In genomic region chr2:20521682-20522189, GRCh38 we compare ENCODE assay signal across 21 cellular contexts.
DNase-seq lines count a peak whose midpoint lies in the region; ATAC-seq, FAIRE-seq and TF ChIP-seq lines count a peak whose summit lies in the region.
"Had no signal": no experiment of that assay in that cellular context is flagged by ENCODE, and none has a peak within 500 bp of the region (broad histone marks: within the 10 kb centered on the region; RNA-seq: fewer than 3 reads in every experiment).

No MANE protein-coding gene starts in this region.

- H3K18ac ChIP-seq in neuronal stem cell (ENCODE audit: low read length) = peak overlapping the region; percentile 57

- no peaks in the 10 kb centered on the region for H3K9me3 ChIP-seq in HepG2 (ENCODE audit: low read length)
- no peaks in the 10 kb centered on the region for H3K9me3 ChIP-seq in right lobe of liver
- H3K9me3 ChIP-seq in neuronal stem cell (replicated peaks in 1 of 2; ENCODE audit: control insufficient read depth in 2 of 2, insufficient read depth in 1 of 2, low read depth in 1 of 2, low read length in 2 of 2) = peaks cover 0 to 4% of the 10 kb centered on the region in 2 donors
- no peaks in the 10 kb centered on the region for H3K9me3 ChIP-seq in sigmoid colon

- H3K27me3 ChIP-seq in HepG2 (ENCODE audit: control insufficient read depth in 1 of 2, insufficient read depth in 2 of 2, low read length in 2 of 2) = no peaks in the 10 kb centered on the region; a peak in 1 of 5 replicates
- no peaks in the 10 kb centered on the region for H3K27me3 ChIP-seq in right lobe of liver
- no peaks in the 10 kb centered on the region for H3K27me3 ChIP-seq in neuronal stem cell (ENCODE audit: control insufficient read depth in 3 of 3, insufficient read depth in 3 of 3, low read depth in 1 of 3, low read length in 3 of 3)
- H3K27me3 ChIP-seq in sigmoid colon = no peaks in the 10 kb centered on the region

- in situ Hi-C loops in HepG2 (cut with HindIII; ENCODE audit: extremely low pct_ligation_motif_present, low pct_unique_long_range_greater_than_20kb) = no loop called here

- H4K8ac ChIP-seq in neuronal stem cell (ENCODE audit: low read depth, low read length) = no peak overlapping the region

- H4K20me1 ChIP-seq in HepG2 (ENCODE audit: insufficient read depth, low read length) = no peaks in the 10 kb centered on the region

- no peaks in the 10 kb centered on the region for H3K79me2 ChIP-seq in HepG2 (ENCODE audit: insufficient read depth, low read length)

- ATAC-seq in HepG2 = no peak
- no peak for ATAC-seq in right lobe of liver
- ATAC-seq in HG03039 (IDR thresholded peaks at IDR 0.05; ENCODE audit: unreplicated experiment) = no peak
- ATAC-seq: GM23338 had no signal

- BruUV-seq in HepG2 (replicated peaks; lab: Mats Ljungman, UMichigan) = no TSS peak

- no peak overlapping the region for H2BK12ac ChIP-seq in neuronal stem cell (ENCODE audit: low read length)

- no peak overlapping the region for H3K4ac ChIP-seq in neuronal stem cell (ENCODE audit: low read length)

- DNase-seq in HepG2 (ENCODE audit: low spot score) = no peak
- DNase-seq in right lobe of liver = no peak
- no peak for DNase-seq in neuronal stem cell (ENCODE audit: low spot score)
- DNase-seq in sigmoid colon = peak; percentile 49
- DNase-seq in NCI-H524 treated with DMSO at 0.1 percent for 48 hours (lab: John Stamatoyannopoulos, UW) = no peak
- DNase-seq in Ammon's horn (ENCODE audit: low spot score) = no peak
- DNase-seq: AML-193; CD4-positive, alpha-beta memory T cell; COR-L47; DMS153; DMS79 treated with DMSO at 0.1 percent for 48 hours; EL; H7; IMR-90 had no signal

- H3K4me3 ChIP-seq in HepG2 (replicated peaks in 1 of 3; ENCODE audit: insufficient read depth in 1 of 3, low read depth in 2 of 3, low read length in 3 of 3) (no peak overlapping the region), right lobe of liver (no peak overlapping the region), neuronal stem cell (ENCODE audit: low read length in 2 of 2) (no peak overlapping the region), sigmoid colon (no peak overlapping the region)
- H3K4me3 ChIP-seq: GM23338 had no signal

- no peak for FAIRE-seq in HepG2 (lab: Jason Lieb, UNC)
- FAIRE-seq: D721Med, G401.6, GM12891 had no signal

- CTCF ChIA-PET in HepG2 (lab: Yijun Ruan, JAX; ENCODE audit: low intra/inter-chr PET ratio, low total read pairs) = no interaction called here

- H2AK5ac ChIP-seq in neuronal stem cell (ENCODE audit: low read depth, low read length) = peak overlapping the region; percentile 56

- H3K4me1 ChIP-seq in HepG2 (ENCODE audit: insufficient read depth, low read length) = peaks cover 65% of the 10 kb centered on the region
- peaks cover 0 to 19% (median 8%) of the 10 kb centered on the region in 4 donors for H3K4me1 ChIP-seq in right lobe of liver
- peaks cover 14 to 18% of the 10 kb centered on the region in 2 donors for H3K4me1 ChIP-seq in neuronal stem cell (ENCODE audit: control insufficient read depth in 2 of 2, insufficient read depth in 1 of 2, low read depth in 1 of 2, low read length in 2 of 2)
- peaks cover 0 to 23% (median 16%) of the 10 kb centered on the region in 4 donors for H3K4me1 ChIP-seq in sigmoid colon

- H3K23ac ChIP-seq in neuronal stem cell (ENCODE audit: low read depth, low read length, poor library complexity) = peak overlapping the region; percentile 27

- TF ChIP-seq POLR2A in HepG2 (IDR thresholded peaks at IDR 0.05; ENCODE audit: insufficient read depth in 1 of 2, low read depth in 2 of 2, low read length in 2 of 2) = no peak
- no peak for TF ChIP-seq POLR2A in right lobe of liver (IDR thresholded peaks at IDR 0.05)
- no peak for TF ChIP-seq POLR2A in sigmoid colon (IDR thresholded peaks at IDR 0.05)

- 39% methylated on average over 11 of the region's 11 CpGs for WGBS in HepG2 (ENCODE audit: low lambda C conversion rate)
- 80% methylated on average over 9 of the region's 11 CpGs for WGBS in right lobe of liver (ENCODE audit: insufficient coverage, low coverage, low lambda C conversion rate, missing lambda C conversion rate)
- no CpG with 5 or more reads among the region's 11 CpGs for WGBS in neuronal stem cell (ENCODE audit: extremely low coverage in 2 of 2, insufficient read length in 2 of 2, insufficient replicate concordance in 1 of 2), 2 donors
- WGBS in sigmoid colon, 2 donors = 82% methylated on average over 11 of the region's 11 CpGs

- H3K14ac ChIP-seq in neuronal stem cell (ENCODE audit: low read length) = peak overlapping the region; percentile 6

- POLR2A ChIA-PET in HepG2 (lab: Yijun Ruan, JAX) = interaction anchor here (1.1 to 7.9 kb wide), 7 partner anchors 12 to 72 kb away, joined by 3 to 233 read pairs (median 10); partner anchors contain the start of gene RHOB

- H4K91ac ChIP-seq in neuronal stem cell (ENCODE audit: low read depth, low read length, poor library complexity) = no peak overlapping the region

- no peak overlapping the region for H2BK15ac ChIP-seq in neuronal stem cell (ENCODE audit: low read length)

- TF ChIP-seq CTCF in HepG2 (CRISPR knock-in tag; IDR thresholded peaks at IDR 0.05) = no peak
- no peak for TF ChIP-seq CTCF in right lobe of liver (IDR thresholded peaks at IDR 0.05)
- TF ChIP-seq CTCF in sigmoid colon (IDR thresholded peaks at IDR 0.05) = no peak

- no peak overlapping the region for H3K9ac ChIP-seq in HepG2 (ENCODE audit: insufficient read depth, low read depth, low read length)
- H3K9ac ChIP-seq in neuronal stem cell (ENCODE audit: low read depth, low read length, poor library complexity) = no peak overlapping the region

- H3K4me2 ChIP-seq in HepG2 (ENCODE audit: low read depth, low read length) (peak overlapping the region; percentile 18; the same call in 1 of the 2 replicates), neuronal stem cell (ENCODE audit: insufficient read depth, low read length, poor library complexity, severe bottlenecking) (no peak overlapping the region)
- H3K4me2 ChIP-seq: GM23338 had no signal

- H2AFZ ChIP-seq in HepG2 (ENCODE audit: low read length) (no peak overlapping the region), neuronal stem cell (ENCODE audit: low read length) (no peak overlapping the region)
- H2AFZ ChIP-seq: GM23338 had no signal

- H3K79me1 ChIP-seq in neuronal stem cell (ENCODE audit: low read depth, low read length) = no peaks in the 10 kb centered on the region

- H3K27ac ChIP-seq in HepG2 (ENCODE audit: extremely low read length, insufficient read depth, low read length) (no peak overlapping the region), right lobe of liver (no peak overlapping the region), neuronal stem cell (replicated peaks; ENCODE audit: low read length) (no peak overlapping the region), sigmoid colon (no peak overlapping the region)
- H3K27ac ChIP-seq: 22Rv1, C4-2B had no signal

- H3K36me3 ChIP-seq in HepG2 (replicated peaks in 1 of 2; ENCODE audit: control insufficient read depth in 1 of 2, insufficient read depth in 2 of 2, low read length in 2 of 2) (no peaks in the 10 kb centered on the region), right lobe of liver (no peaks in the 10 kb centered on the region), neuronal stem cell (replicated peaks in 1 of 2; ENCODE audit: control insufficient read depth in 2 of 2, insufficient read depth in 2 of 2, low read length in 2 of 2) (no peaks in the 10 kb centered on the region), sigmoid colon (no peaks in the 10 kb centered on the region)

- no peak for TF ChIP-seq RAD21 in HepG2 (CRISPR knock-in tag; IDR thresholded peaks at IDR 0.05)

- no peak overlapping the region for H2BK5ac ChIP-seq in neuronal stem cell (ENCODE audit: low read length)

- H2BK120ac ChIP-seq in neuronal stem cell (ENCODE audit: low read depth, low read length) = no peak overlapping the region

- intact Hi-C loops in HepG2 (cut with micrococcal nuclease; ENCODE audit: unreplicated experiment) (no loop called here), right lobe of liver (cut with DNase I) (no loop called here), sigmoid colon (cut with DNase I) (no loop called here)

- TF ChIP-seq EP300 in HepG2 (IDR thresholded peaks at IDR 0.05; ENCODE audit: low read depth in 2 of 2, low read length in 2 of 2) = no peak
- TF ChIP-seq EP300 in HepG2 (CRISPR knock-in tag; IDR thresholded peaks at IDR 0.05; ENCODE audit: borderline replicate concordance) = no peak
- TF ChIP-seq EP300 in sigmoid colon (IDR thresholded peaks at IDR 0.05) = no peak

TF ChIP-seq in HepG2, 621 proteins besides CTCF, POLR2A, EP300 and RAD21:
- TF ChIP-seq THAP11 (CRISPR knock-in tag; IDR thresholded peaks at IDR 0.05) (no peak), KLF11 (CRISPR knock-in tag; IDR thresholded peaks at IDR 0.05) (no peak), EZH2 (conservative IDR thresholded peaks at IDR 0.05; ENCODE audit: low read depth, low read length) (no peak), ZNF383 (CRISPR knock-in tag; IDR thresholded peaks at IDR 0.05; ENCODE audit: borderline replicate concordance) (no peak), MIER2 (CRISPR knock-in tag; IDR thresholded peaks at IDR 0.05) (no peak), SAFB2 (CRISPR knock-in tag; IDR thresholded peaks at IDR 0.05; ENCODE audit: borderline replicate concordance, low read depth) (no peak), GTF2F1 (IDR thresholded peaks at IDR 0.05; ENCODE audit: low read length) (no peak)
- TF ChIP-seq, protein P1, sequence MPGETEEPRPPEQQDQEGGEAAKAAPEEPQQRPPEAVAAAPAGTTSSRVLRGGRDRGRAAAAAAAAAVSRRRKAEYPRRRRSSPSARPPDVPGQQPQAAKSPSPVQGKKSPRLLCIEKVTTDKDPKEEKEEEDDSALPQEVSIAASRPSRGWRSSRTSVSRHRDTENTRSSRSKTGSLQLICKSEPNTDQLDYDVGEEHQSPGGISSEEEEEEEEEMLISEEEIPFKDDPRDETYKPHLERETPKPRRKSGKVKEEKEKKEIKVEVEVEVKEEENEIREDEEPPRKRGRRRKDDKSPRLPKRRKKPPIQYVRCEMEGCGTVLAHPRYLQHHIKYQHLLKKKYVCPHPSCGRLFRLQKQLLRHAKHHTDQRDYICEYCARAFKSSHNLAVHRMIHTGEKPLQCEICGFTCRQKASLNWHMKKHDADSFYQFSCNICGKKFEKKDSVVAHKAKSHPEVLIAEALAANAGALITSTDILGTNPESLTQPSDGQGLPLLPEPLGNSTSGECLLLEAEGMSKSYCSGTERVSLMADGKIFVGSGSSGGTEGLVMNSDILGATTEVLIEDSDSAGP (CRISPR knock-in tag; IDR thresholded peaks at IDR 0.05; ENCODE audit: borderline replicate concordance) = 0 out of 2 replicates have a peak, but pooled peaks have one; percentile 7
